1 cellular context compared by ENCODE assay signal in genomic region chr6:49462071-49462470, GRCh38.
TF ChIP-seq lines count a peak whose summit lies in the region.

No MANE protein-coding gene starts in this region.

TF ChIP-seq in HCT116, 20 proteins besides CTCF, POLR2A, EP300 and RAD21 (continued from another document):
- TF ChIP-seq REST (IDR thresholded peaks at IDR 0.05; ENCODE audit: low read depth) (no peak), CBX3 (IDR thresholded peaks at IDR 0.05; ENCODE audit: low read depth) (no peak), ZNF274 (IDR thresholded peaks at IDR 0.05; ENCODE audit: low read depth, low read length) (no peak)
